ENCODE assay signal across 1 cellular context in the genomic region with DNA sequence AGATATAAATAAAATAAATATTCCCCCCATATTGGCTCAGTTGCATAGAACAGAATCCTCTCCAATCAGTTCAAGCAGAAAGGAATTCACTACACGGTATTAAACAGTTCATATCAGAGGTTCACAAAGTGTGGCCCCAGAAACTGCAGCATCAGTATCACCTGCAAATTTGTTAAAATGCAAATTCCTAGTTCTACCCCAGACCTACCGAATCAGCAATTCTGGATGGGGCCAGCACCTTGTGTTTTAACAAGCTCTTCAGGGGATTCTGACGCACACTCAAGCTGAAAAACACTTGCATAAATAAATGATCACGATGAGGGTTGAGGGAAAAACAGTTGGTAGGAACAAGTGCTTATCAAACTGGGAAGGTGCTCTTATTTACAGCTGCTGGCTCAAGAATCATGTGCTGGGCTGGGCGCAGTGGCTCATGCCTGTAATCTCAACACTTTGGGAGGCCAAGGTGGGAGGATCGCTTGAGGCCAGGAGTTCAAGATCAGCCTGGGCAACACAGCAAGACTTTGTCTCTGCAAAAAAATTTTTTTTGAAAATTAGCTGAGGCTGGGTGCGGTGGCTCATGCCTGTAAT.
TF ChIP-seq lines count a peak whose summit lies in the region.

No MANE protein-coding gene starts in this region.

TF ChIP-seq in GM23338, 12 proteins besides CTCF, POLR2A, EP300 and RAD21 (continued from another document):
- TF ChIP-seq ETS1 (IDR thresholded peaks at IDR 0.05): no peak
- no peak for TF ChIP-seq CREB1 (CRISPR knock-in tag; IDR thresholded peaks at IDR 0.05; ENCODE audit: low read depth)
- no peak for TF ChIP-seq STAT1 (IDR thresholded peaks at IDR 0.05; ENCODE audit: unreplicated experiment)
- TF ChIP-seq ZNF114 (CRISPR knock-in tag; IDR thresholded peaks at IDR 0.05): no peak
- TF ChIP-seq JUNB (IDR thresholded peaks at IDR 0.05; ENCODE audit: unreplicated experiment): no peak
- TF ChIP-seq ZNF331 (CRISPR knock-in tag; IDR thresholded peaks at IDR 0.05; ENCODE audit: low read depth): no peak
